In genomic region chr3:128122013-128122412, GRCh38 we compare ENCODE assay signal across 12 cellular contexts. TPM values are rescaled to one million over a fixed set of nuclear protein-coding genes. Genes with fewer than 3 reads are reported as not detected.
DNase-seq lines count a peak whose midpoint lies in the region; ATAC-seq, FAIRE-seq and TF ChIP-seq lines count a peak whose summit lies in the region.
"Had no signal": no experiment of that assay in that cellular context is flagged by ENCODE, and none has a peak within 500 bp of the region (broad histone marks: within the 10 kb centered on the region; RNA-seq: fewer than 3 reads in every experiment).

No MANE protein-coding gene starts in this region.

- H3K4me1 Mint-ChIP-seq in T-helper 1 cell treated with Interleukin-12 subunit alpha and Interleukin-12 subunit beta and Interleukin-4 antibody, amounts not matched to agents 30 μg/mL and 1 μg/mL, for 36 hours (ENCODE audit: low read depth) = peaks cover 29% of the 10 kb centered on the region
- peaks cover 23% of the 10 kb centered on the region for H3K4me1 Mint-ChIP-seq in neural progenitor cell

- H3K27ac ChIP-seq in GM12878 (ENCODE audit: control insufficient read depth, insufficient read depth) = no peak overlapping the region
- H3K27ac ChIP-seq in neural progenitor cell = no peak overlapping the region

- POLR2A ChIA-PET in GM12878 (lab: Charles Lee) = interaction anchor here (0.6 to 1.1 kb wide), 2 partner anchors 70 to 124 kb away, joined by 3 read pairs; partner anchors contain the start of gene SEC61A1

- H3K4me3 ChIP-seq in MG63 (peak overlapping the region; percentile 95), GM12878 (peak overlapping the region; percentile 91), neural progenitor cell (no peak overlapping the region)

- H3K4me1 ChIP-seq in GM12878 (ENCODE audit: control insufficient read depth, insufficient read depth, low read length) (peaks cover 6% of the 10 kb centered on the region), neural progenitor cell (peaks cover 6% of the 10 kb centered on the region)

- H3K27ac Mint-ChIP-seq in T-helper 1 cell treated with Interleukin-12 subunit alpha and Interleukin-12 subunit beta and Interleukin-4 antibody, amounts not matched to agents 30 μg/mL and 1 μg/mL, for 36 hours = no peak overlapping the region
- H3K27ac Mint-ChIP-seq in neural progenitor cell = no peak overlapping the region

- WGBS in GM12878 (ENCODE audit: insufficient coverage, insufficient replicate concordance, low lambda C conversion rate, missing lambda C conversion rate) = 100% methylated on average over 1 of the region's 1 CpG

- intact Hi-C loops in GM12878 (cut with micrococcal nuclease; ENCODE audit: unreplicated experiment) = no loop called here

- TF ChIP-seq POLR2A in GM12878 (IDR thresholded peaks at IDR 0.05; ENCODE audit: low read depth, low read length) = no peak

- peaks cover 6% of the 10 kb centered on the region for H3K9me3 Mint-ChIP-seq in T-helper 1 cell treated with Interleukin-12 subunit alpha and Interleukin-12 subunit beta and Interleukin-4 antibody, amounts not matched to agents 30 μg/mL and 1 μg/mL, for 36 hours
- no peaks in the 10 kb centered on the region for H3K9me3 Mint-ChIP-seq in neural progenitor cell

- no peak for DNase-seq in T-helper 1 cell
- no peak for DNase-seq in MG63
- no peak for DNase-seq in GM12878 (ENCODE audit: low read depth, low spot score)
- no peak for DNase-seq in neural progenitor cell (ENCODE audit: low spot score)
- no peak for DNase-seq in cortex of kidney (lab: John Stamatoyannopoulos, UW)
- no peak for DNase-seq in mucosa of gallbladder (ENCODE audit: low spot score)
- DNase-seq: EL; NCI-H187 treated with DMSO at 0.1 percent for 48 hours; NK-92 treated with Interleukin-12 subunit alpha and Interleukin-12 subunit beta, amount 100 ng/mL, for 24 hours; nucleus accumbens had no signal

- H3K4me2 ChIP-seq in GM12878 (ENCODE audit: control insufficient read depth, insufficient read depth) = peak overlapping the region; percentile 93
- peak overlapping the region; percentile 81 for H3K4me2 ChIP-seq in neural progenitor cell

- BruUV-seq in GM12878 (replicated peaks; lab: Mats Ljungman, UMichigan) = no TSS peak

- RAD21 ChIA-PET in GM12878 (lab: Charles Lee; ENCODE audit: unreplicated experiment) = no interaction called here

- no peak for ATAC-seq in GM12878
- no peak for ATAC-seq in HG02678 (IDR thresholded peaks at IDR 0.05; ENCODE audit: unreplicated experiment)

- H3K9me3 ChIP-seq in MG63 (no peaks in the 10 kb centered on the region), GM12878 (replicated peaks; ENCODE audit: control insufficient read depth, insufficient read depth, low read length) (no peaks in the 10 kb centered on the region), neural progenitor cell (ENCODE audit: low read depth) (no peaks in the 10 kb centered on the region)

- H3K36me3 ChIP-seq in MG63 (peaks cover 32% of the 10 kb centered on the region), GM12878 (ENCODE audit: control insufficient read depth in 2 of 2, insufficient read depth in 2 of 2, low read length in 1 of 2) (peaks cover 0 to 5% of the 10 kb centered on the region in 2 experiments; a peak in 2 of 4 replicates), neural progenitor cell (no peaks in the 10 kb centered on the region)

- TF ChIP-seq EP300 in GM12878 (IDR thresholded peaks at IDR 0.05; ENCODE audit: borderline replicate concordance in 1 of 2, control insufficient read depth in 1 of 2, low read depth in 2 of 2, low read length in 2 of 2) = no peak

- in situ Hi-C loops in GM12878 (cut with MboI) = no loop called here

- no peak for FAIRE-seq in GM12878 (lab: Jason Lieb, UNC)

- H3K4me3 Mint-ChIP-seq in T-helper 1 cell treated with Interleukin-12 subunit alpha and Interleukin-12 subunit beta and Interleukin-4 antibody, amounts not matched to agents 30 μg/mL and 1 μg/mL, for 36 hours = peak overlapping the region; percentile 43
- peak overlapping the region; percentile 99 for H3K4me3 Mint-ChIP-seq in neural progenitor cell

- peaks cover 15% of the 10 kb centered on the region for H3F3A ChIP-seq in neural progenitor cell (ENCODE audit: low read depth)

- SMC1A ChIA-PET in GM12878 (lab: Charles Lee; ENCODE audit: uncharacterized antibody, unreplicated experiment) = interaction anchor here (1.6 kb wide), 2 partner anchors 12 to 64 kb away, joined by 3 to 4 read pairs; no protein-coding TSS in a partner anchor

- no peaks in the 10 kb centered on the region for H3K27me3 Mint-ChIP-seq in T-helper 1 cell treated with Interleukin-12 subunit alpha and Interleukin-12 subunit beta and Interleukin-4 antibody, amounts not matched to agents 30 μg/mL and 1 μg/mL, for 36 hours (ENCODE audit: low read depth)
- H3K27me3 Mint-ChIP-seq in neural progenitor cell (ENCODE audit: insufficient read depth, low read depth) = no peaks in the 10 kb centered on the region

- peaks cover 20% of the 10 kb centered on the region for H3K79me2 ChIP-seq in GM12878 (ENCODE audit: control insufficient read depth, insufficient read depth, low read length)
- peaks cover 42% of the 10 kb centered on the region for H3K79me2 ChIP-seq in neural progenitor cell (ENCODE audit: low read depth)

- H3K27me3 ChIP-seq in MG63 (no peaks in the 10 kb centered on the region), GM12878 (replicated peaks in 1 of 2; ENCODE audit: control insufficient read depth in 2 of 2, insufficient read depth in 2 of 2, low read length in 1 of 2) (no peaks in the 10 kb centered on the region), neural progenitor cell (no peaks in the 10 kb centered on the region)

- CTCF ChIA-PET in GM12878 (lab: Yijun Ruan, JAX) = interaction anchor here (0.7 to 3.6 kb wide), 2 partner anchors 12 to 26 kb away, joined by 3 to 31 read pairs; no protein-coding TSS in a partner anchor

- H3K9ac ChIP-seq in GM12878 (ENCODE audit: control insufficient read depth, insufficient read depth, low read length) (no peak overlapping the region; the same call in 1 of the 2 replicates), neural progenitor cell (no peak overlapping the region)

- TF ChIP-seq CTCF in GM12878 (IDR thresholded peaks at IDR 0.05 in 2 of 3, conservative IDR thresholded peaks at IDR 0.05 in 1 of 3; ENCODE audit: control insufficient read depth in 2 of 3, extremely low read depth in 1 of 3, insufficient read depth in 1 of 3, low read depth in 3 of 3, low read length in 3 of 3) (no peak), neural progenitor cell (IDR thresholded peaks at IDR 0.05) (no peak)

- peaks cover 20% of the 10 kb centered on the region for H3K36me3 Mint-ChIP-seq in T-helper 1 cell treated with Interleukin-12 subunit alpha and Interleukin-12 subunit beta and Interleukin-4 antibody, amounts not matched to agents 30 μg/mL and 1 μg/mL, for 36 hours (ENCODE audit: low read depth)
- H3K36me3 Mint-ChIP-seq in neural progenitor cell = peaks cover 2% of the 10 kb centered on the region

- H2AFZ ChIP-seq in GM12878 (ENCODE audit: control insufficient read depth, low read depth, low read length) = no peak overlapping the region
- no peak overlapping the region for H2AFZ ChIP-seq in neural progenitor cell (replicated peaks)

- TF ChIP-seq RAD21 in GM12878 (IDR thresholded peaks at IDR 0.05; ENCODE audit: insufficient read depth, low read depth, low read length) = no peak

- H4K20me1 ChIP-seq in GM12878 (ENCODE audit: control insufficient read depth, insufficient read depth) (no peaks in the 10 kb centered on the region), neural progenitor cell (ENCODE audit: low read depth) (peaks cover 21% of the 10 kb centered on the region)

RNA-seq across cellular contexts. Expression of gene RUVBL1, which starts 1.6 kb away (rescaled TPM):
- total RNA-seq in MG63 (2014; rRNA removed; shearing (Covaris generic); ENCODE audit: low replicate concordance) = 207 and 236 TPM in 2 replicates
- total RNA-seq in GM12878 (2013; cell fraction: nucleolus; rRNA removed) = 40.7 and 41.2 TPM in 2 replicates
- total RNA-seq in GM12878 (2014; rRNA removed) (107 and 114 TPM in 2 replicates), GM12878 (2014; rRNA removed; fragmentation: Illumina TruSeq; extraction: Trizol) (86.8 and 89.6 TPM in 2 replicates), GM12878 (2021) (77.3 and 78.8 TPM in 2 replicates), neural progenitor cell (ENCODE audit: low replicate concordance) (91.4 and 110 TPM in 2 replicates), mucosa of gallbladder (20.6 TPM)
- polyA plus RNA-seq in GM12878 (2011; ENCODE audit: low read depth) = 32.9 TPM
- polyA plus RNA-seq in GM12878 (2011; rRNA removed) (44.7 and 59.0 TPM in 2 replicates), GM12878 (2014; fragmentation: Illumina TruSeq; extraction: Trizol) (98.8 and 108 TPM in 2 replicates), GM12878 (2014; fragmentation: Nextera tagmentation; extraction: Ambion mirVana) (10 to 100 TPM; 15.2 to 32.5 TPM), GM12878 (2014; rRNA removed) (72.5 and 77.5 TPM in 2 replicates), GM12878 (2016; fragmentation: Nextera tagmentation; extraction: Ambion mirVana) (100 to 1,000 TPM; 132 to 142 TPM)
- polyA plus RNA-seq in GM12878 (2011; cell fraction: cytosol; rRNA removed) = 62.7 and 77.5 TPM in 2 replicates
- 25.2 and 32.9 TPM in 2 replicates for polyA plus RNA-seq in GM12878 (2011; cell fraction: nucleus; rRNA removed)
- 46.6 and 48.6 TPM in 2 replicates for polyA plus RNA-seq in GM12878 (2012)
- 38.6 and 44.2 TPM in 2 replicates for polyA minus RNA-seq in GM12878 (2011; rRNA and poly(A)+ RNA removed)
- 17.5 and 28.7 TPM in 2 replicates for polyA minus RNA-seq in GM12878 (2011; cell fraction: cytosol; rRNA and poly(A)+ RNA removed)
- polyA minus RNA-seq in GM12878 (2011; cell fraction: nucleus; rRNA and poly(A)+ RNA removed) = 14.5 and 34.2 TPM in 2 replicates

RNA-seq across cellular contexts. Expression of gene EEFSEC, which starts 31.3 kb away (rescaled TPM):
- total RNA-seq in MG63 (2014; rRNA removed; shearing (Covaris generic); ENCODE audit: low replicate concordance) = 6.8 and 12.4 TPM in 2 replicates
- total RNA-seq in GM12878 (2013; cell fraction: nucleolus; rRNA removed) = 14.5 and 16.1 TPM in 2 replicates
- 11.8 and 18.5 TPM in 2 replicates for total RNA-seq in GM12878 (2014; rRNA removed)
- 5.1 TPM in 2 replicates for total RNA-seq in GM12878 (2014; rRNA removed; fragmentation: Illumina TruSeq; extraction: Trizol)
- total RNA-seq in GM12878 (2021) = 21.9 and 22.5 TPM in 2 replicates
- 7.6 TPM for polyA plus RNA-seq in GM12878 (2011; ENCODE audit: low read depth)
- polyA plus RNA-seq in GM12878 (2011; rRNA removed) = 4.0 and 13.6 TPM in 2 replicates
- 11.7 and 15.7 TPM in 2 replicates for polyA plus RNA-seq in GM12878 (2011; cell fraction: cytosol; rRNA removed)
- polyA plus RNA-seq in GM12878 (2011; cell fraction: nucleus; rRNA removed) = 18.6 and 22.1 TPM in 2 replicates
- 14.3 and 14.6 TPM in 2 replicates for polyA plus RNA-seq in GM12878 (2012)
- polyA plus RNA-seq in GM12878 (2014; fragmentation: Illumina TruSeq; extraction: Trizol) = 5.3 and 10.4 TPM in 2 replicates
- 1 to 10 TPM in 1 of 2 experiments, under 1 TPM in 1; 0.29 to 1.4 TPM for polyA plus RNA-seq in GM12878 (2014; fragmentation: Nextera tagmentation; extraction: Ambion mirVana)
- polyA plus RNA-seq in GM12878 (2014; rRNA removed) = 21.2 and 27.7 TPM in 2 replicates
- polyA plus RNA-seq in GM12878 (2016; fragmentation: Nextera tagmentation; extraction: Ambion mirVana) = 10 to 100 TPM; 28.6 to 29.1 TPM
- polyA minus RNA-seq in GM12878 (2011; rRNA and poly(A)+ RNA removed) = 11.6 and 15.9 TPM in 2 replicates
- polyA minus RNA-seq in GM12878 (2011; cell fraction: cytosol; rRNA and poly(A)+ RNA removed) = 6.1 and 8.0 TPM in 2 replicates
- polyA minus RNA-seq in GM12878 (2011; cell fraction: nucleus; rRNA and poly(A)+ RNA removed) = 19.1 and 28.5 TPM in 2 replicates
- total RNA-seq in neural progenitor cell (ENCODE audit: low replicate concordance) = 0.92 and 5.8 TPM in 2 replicates
- 11.7 TPM for total RNA-seq in mucosa of gallbladder
